In the genomic region with DNA sequence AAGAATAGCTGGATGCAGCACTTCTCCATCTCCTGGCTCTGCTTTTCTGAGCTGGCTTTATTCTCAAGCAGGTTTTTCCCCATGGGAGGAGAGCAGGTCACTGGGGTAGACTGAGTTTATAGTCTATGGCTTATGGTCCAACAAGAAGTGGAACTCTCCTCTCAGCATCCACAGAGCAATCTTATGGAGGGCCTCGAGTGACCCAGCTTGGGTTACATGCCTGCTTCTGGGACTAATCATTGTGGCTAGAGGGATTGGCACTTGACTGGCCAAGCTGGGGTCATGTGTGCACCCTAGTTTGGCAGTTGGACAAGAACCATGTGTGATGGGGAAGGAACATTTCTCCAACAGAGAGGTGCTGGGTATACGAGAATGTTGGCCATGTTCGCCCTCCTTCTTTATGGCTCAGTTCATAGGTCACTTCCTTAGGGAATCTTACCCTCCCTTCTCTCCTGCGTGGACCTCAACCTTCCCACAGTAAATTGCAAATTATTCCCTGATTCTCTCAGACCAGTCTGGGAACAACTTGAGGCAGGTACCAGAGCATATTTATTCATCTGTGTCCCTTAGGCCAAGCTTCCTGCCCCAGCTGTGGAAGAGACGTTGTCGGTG, we compare ENCODE assay signal across 11 cellular contexts. TPM values are rescaled to one million over a fixed set of nuclear protein-coding genes. Genes with fewer than 3 reads are reported as not detected.
DNase-seq lines count a peak whose midpoint lies in the region; ATAC-seq, FAIRE-seq and TF ChIP-seq lines count a peak whose summit lies in the region.
"Had no signal": no experiment of that assay in that cellular context is flagged by ENCODE, and none has a peak within 500 bp of the region (broad histone marks: within the 10 kb centered on the region; RNA-seq: fewer than 3 reads in every experiment).

No MANE protein-coding gene starts in this region.

- H3K9me3 ChIP-seq in right cardiac atrium (ENCODE audit: control insufficient read depth, low read length): no peaks in the 10 kb centered on the region
- no peaks in the 10 kb centered on the region for H3K9me3 ChIP-seq in esophagus muscularis mucosa

- H3K27ac ChIP-seq in right cardiac atrium (ENCODE audit: low read length) (no peak overlapping the region), esophagus muscularis mucosa (replicated peaks in 1 of 4) (no peak overlapping the region)
- H3K27ac ChIP-seq: C4-2B had no signal

- H3K27me3 Mint-ChIP-seq in memory B cell: no peaks in the 10 kb centered on the region

- H3K4me1 ChIP-seq in right cardiac atrium (ENCODE audit: control insufficient read depth, insufficient read depth, low read length): peaks cover 4% of the 10 kb centered on the region
- H3K4me1 ChIP-seq in esophagus muscularis mucosa: peaks cover 3 to 26% (median 10%) of the 10 kb centered on the region in 4 donors

- peak overlapping the region; percentile 18 for H3K4me3 Mint-ChIP-seq in memory B cell

- ATAC-seq in Right ventricle myocardium superior (ENCODE audit: poor library complexity): no peak
- no peak for ATAC-seq in right cardiac atrium
- ATAC-seq in activated naive CD4-positive, alpha-beta T cell treated with anti-CD3 and anti-CD28 coated beads, Interleukin-2, amount 50 U/mL, for 72 hours: peak; percentile 25 to 29
- ATAC-seq in memory B cell (ENCODE audit: low read depth): no peak

- peak overlapping the region; percentile 95 to 98 for H3K27ac Mint-ChIP-seq in activated naive CD4-positive, alpha-beta T cell treated with anti-CD3 and anti-CD28 coated beads, Interleukin-2, amount 50 U/mL, for 72 hours
- peak overlapping the region; percentile 90 for H3K27ac Mint-ChIP-seq in memory B cell

- TF ChIP-seq POLR2A in esophagus muscularis mucosa (IDR thresholded peaks at IDR 0.05; ENCODE audit: low read depth): no peak

- peaks cover 0 to 3% of the 10 kb centered on the region in 2 donors for H3K9me3 Mint-ChIP-seq in activated naive CD4-positive, alpha-beta T cell treated with anti-CD3 and anti-CD28 coated beads, Interleukin-2, amount 50 U/mL, for 72 hours
- no peaks in the 10 kb centered on the region for H3K9me3 Mint-ChIP-seq in memory B cell

- no peak for FAIRE-seq in RCC 7860 (lab: Jason Lieb, UNC)

- DNase-seq in Right ventricle myocardium superior (peak; percentile 1), right cardiac atrium (no peak), memory B cell (ENCODE audit: low spot score in 2 of 2) (no peak), putamen (ENCODE audit: low spot score) (no peak), esophagus muscularis mucosa (ENCODE audit: extremely low spot score) (no peak), Ammon's horn (ENCODE audit: low spot score) (no peak), RCC 7860 (ENCODE audit: low spot score) (no peak)
- DNase-seq in activated naive CD4-positive, alpha-beta T cell treated with anti-CD3 and anti-CD28 coated beads, Interleukin-2, amount 50 U/mL, for 72 hours (ENCODE audit: low spot score in 2 of 2): no peak
- DNase-seq: NCI-H2107; stimulated activated naive CD4-positive, alpha-beta T cell had no signal

- H3K4me1 Mint-ChIP-seq in memory B cell: peaks cover 44% of the 10 kb centered on the region

- intact Hi-C loops in Right ventricle myocardium superior (cut with DNase I) (no loop called here), right cardiac atrium (cut with DNase I) (no loop called here), esophagus muscularis mucosa (cut with DNase I) (no loop called here)

- H3K27me3 ChIP-seq in right cardiac atrium (ENCODE audit: control insufficient read depth, insufficient read depth) (no peaks in the 10 kb centered on the region), esophagus muscularis mucosa (no peaks in the 10 kb centered on the region)

- WGBS in right cardiac atrium: 72% methylated on average over 6 of the region's 6 CpGs
- 75% methylated on average over 6 of the region's 6 CpGs for WGBS in esophagus muscularis mucosa

- H3K36me3 Mint-ChIP-seq in activated naive CD4-positive, alpha-beta T cell treated with anti-CD3 and anti-CD28 coated beads, Interleukin-2, amount 50 U/mL, for 72 hours: peaks cover 21 to 26% of the 10 kb centered on the region in 2 donors
- peaks cover 4% of the 10 kb centered on the region for H3K36me3 Mint-ChIP-seq in memory B cell

- H3K4me3 ChIP-seq in right cardiac atrium (ENCODE audit: low read length) (no peak overlapping the region), esophagus muscularis mucosa (no peak overlapping the region)

- peaks cover 21 to 48% (median 40%) of the 10 kb centered on the region in 4 donors for H3K36me3 ChIP-seq in esophagus muscularis mucosa

- TF ChIP-seq EP300 in esophagus muscularis mucosa (IDR thresholded peaks at IDR 0.05): no peak

- TF ChIP-seq CTCF in esophagus muscularis mucosa (IDR thresholded peaks at IDR 0.05): no peak

RNA-seq across cellular contexts. Expression of a gene that starts 8.9 kb away (rescaled TPM):
- total RNA-seq in Right ventricle myocardium superior (12.4 TPM), right cardiac atrium (10 to 100 TPM; 20.1 to 24.9 (median 21.0) TPM), esophagus muscularis mucosa (10 to 100 TPM; 53.6 to 78.9 (median 70.2) TPM)
- 22.1 TPM for polyA plus RNA-seq in right cardiac atrium
- total RNA-seq in activated naive CD4-positive, alpha-beta T cell treated with anti-CD3 and anti-CD28 coated beads, Interleukin-2, amount 50 U/mL, for 72 hours: 10 to 100 TPM; 23.8 to 45.1 TPM

RNA-seq across cellular contexts. Expression of a gene that starts 13.6 kb away (rescaled TPM):
- 47.7 TPM for total RNA-seq in Right ventricle myocardium superior
- 10 to 100 TPM; 42.0 to 51.3 (median 46.3) TPM for total RNA-seq in right cardiac atrium
- polyA plus RNA-seq in right cardiac atrium: 38.4 TPM
- total RNA-seq in activated naive CD4-positive, alpha-beta T cell treated with anti-CD3 and anti-CD28 coated beads, Interleukin-2, amount 50 U/mL, for 72 hours: 10 to 100 TPM; 47.5 to 92.3 TPM
- total RNA-seq in esophagus muscularis mucosa: 10 to 100 TPM; 64.4 to 80.9 (median 74.6) TPM

RNA-seq across cellular contexts. Expression of a gene that starts 14.3 kb away (rescaled TPM):
- total RNA-seq in Right ventricle myocardium superior (62.0 TPM), right cardiac atrium (100 to 1,000 TPM in 1 of 4 donors, 10 to 100 TPM in 3; 63.8 to 104 (median 73.0) TPM), esophagus muscularis mucosa (100 to 1,000 TPM; 129 to 191 (median 164) TPM)
- 51.1 TPM for polyA plus RNA-seq in right cardiac atrium
- 100 to 1,000 TPM; 125 to 265 TPM for total RNA-seq in activated naive CD4-positive, alpha-beta T cell treated with anti-CD3 and anti-CD28 coated beads, Interleukin-2, amount 50 U/mL, for 72 hours

RNA-seq across cellular contexts. Expression of a gene that starts 28.9 kb away (rescaled TPM):
- total RNA-seq in Right ventricle myocardium superior: 8.3 TPM
- total RNA-seq in right cardiac atrium: 10 to 100 TPM in 3 of 4 donors, 1 to 10 TPM in 1; 9.6 to 15.5 (median 15.1) TPM
- 13.4 TPM for polyA plus RNA-seq in right cardiac atrium
- 10 to 100 TPM; 34.8 to 58.0 TPM for total RNA-seq in activated naive CD4-positive, alpha-beta T cell treated with anti-CD3 and anti-CD28 coated beads, Interleukin-2, amount 50 U/mL, for 72 hours
- total RNA-seq in esophagus muscularis mucosa: 10 to 100 TPM; 18.6 to 28.3 (median 24.9) TPM

RNA-seq across cellular contexts. Expression of a gene that starts 31.4 kb away (rescaled TPM):
- 11.1 TPM for total RNA-seq in Right ventricle myocardium superior
- 10 to 100 TPM; 20.6 to 27.3 (median 23.8) TPM for total RNA-seq in right cardiac atrium
- 23.7 TPM for polyA plus RNA-seq in right cardiac atrium
- 100 to 1,000 TPM in 1 of 2 donors, 10 to 100 TPM in 1; 78.1 to 121 TPM for total RNA-seq in activated naive CD4-positive, alpha-beta T cell treated with anti-CD3 and anti-CD28 coated beads, Interleukin-2, amount 50 U/mL, for 72 hours
- total RNA-seq in esophagus muscularis mucosa: 10 to 100 TPM; 15.5 to 56.5 (median 25.6) TPM

Comparison
In these comparisons a context has a peak if more than half of its experiments do, and no peak if none do; other contexts are left out.
1. ATAC-seq: peak in activated naive CD4-positive, alpha-beta T cell treated with anti-CD3 and anti-CD28 coated beads, Interleukin-2, amount 50 U/mL, for 72 hours (2 of 2); none in Right ventricle myocardium superior (single experiment), right cardiac atrium (0 of 2) and memory B cell (single experiment).